ENCODE assay signal across 8 cellular contexts in genomic region chr4:56907489-56908205, GRCh38. TPM values are rescaled to one million over a fixed set of nuclear protein-coding genes. Genes with fewer than 3 reads are reported as not detected.
DNase-seq lines count a peak whose midpoint lies in the region; ATAC-seq and TF ChIP-seq lines count a peak whose summit lies in the region.

REST (plus strand) TSS chr4:56907900; CDS start chr4:56910639, 2,739 bp downstream.

- H3K36me3 Mint-ChIP-seq in T-helper 1 cell treated with Interleukin-12 subunit alpha and Interleukin-12 subunit beta and Interleukin-4 antibody, amounts not matched to agents 30 μg/mL and 1 μg/mL, for 36 hours (ENCODE audit: low read depth), result peaks cover 8% of the 10 kb centered on the region
- H3K36me3 Mint-ChIP-seq in progenitor cell of endocrine pancreas (ENCODE audit: insufficient read depth), result peaks cover 7% of the 10 kb centered on the region
- peaks cover 19% of the 10 kb centered on the region for H3K36me3 Mint-ChIP-seq in type B pancreatic cell

- peak; percentile 72 to 84 for TF ChIP-seq POLR2A in adrenal gland (IDR thresholded peaks at IDR 0.05)

- H3K27me3 Mint-ChIP-seq in T-helper 1 cell treated with Interleukin-12 subunit alpha and Interleukin-12 subunit beta and Interleukin-4 antibody, amounts not matched to agents 30 μg/mL and 1 μg/mL, for 36 hours (ENCODE audit: low read depth), result peaks cover 6% of the 10 kb centered on the region
- H3K27me3 Mint-ChIP-seq in progenitor cell of endocrine pancreas (peaks cover 21% of the 10 kb centered on the region), type B pancreatic cell (peaks cover 20% of the 10 kb centered on the region)

- TF ChIP-seq EP300 in Ishikawa (IDR thresholded peaks at IDR 0.05; ENCODE audit: borderline replicate concordance), result no peak

- TF ChIP-seq RAD21 in Ishikawa (IDR thresholded peaks at IDR 0.05; ENCODE audit: low read depth), result no peak

- H3K4me1 ChIP-seq in ES-I3 (ENCODE audit: insufficient read depth, low read length), result peaks cover 25% of the 10 kb centered on the region
- H3K4me1 ChIP-seq in adrenal gland (replicated peaks in 1 of 2), result peaks cover 0 to 26% of the 10 kb centered on the region in 2 donors

- H3K27me3 ChIP-seq in adrenal gland, result no peaks in the 10 kb centered on the region

- peak within 1 kb of the TSS; percentile 79 to 97 (median 92) for H3K27ac ChIP-seq in adrenal gland

- H3K4me3 Mint-ChIP-seq in T-helper 1 cell treated with Interleukin-12 subunit alpha and Interleukin-12 subunit beta and Interleukin-4 antibody, amounts not matched to agents 30 μg/mL and 1 μg/mL, for 36 hours, result peak within 1 kb of the TSS; percentile 91
- H3K4me3 Mint-ChIP-seq in progenitor cell of endocrine pancreas (ENCODE audit: low read depth) (peak within 1 kb of the TSS; percentile 93), type B pancreatic cell (peak within 1 kb of the TSS; percentile 91)

- H3K4me1 Mint-ChIP-seq in T-helper 1 cell treated with Interleukin-12 subunit alpha and Interleukin-12 subunit beta and Interleukin-4 antibody, amounts not matched to agents 30 μg/mL and 1 μg/mL, for 36 hours (ENCODE audit: low read depth), result peaks cover 28% of the 10 kb centered on the region
- peaks cover 30% of the 10 kb centered on the region for H3K4me1 Mint-ChIP-seq in progenitor cell of endocrine pancreas (ENCODE audit: low read depth)
- H3K4me1 Mint-ChIP-seq in type B pancreatic cell (ENCODE audit: unreplicated experiment), result peaks cover 33% of the 10 kb centered on the region

- DNase-seq in adrenal gland (peak; percentile 65 to 80 (median 73)), left cardiac atrium (peak; percentile 81), progenitor cell of endocrine pancreas (ENCODE audit: low spot score, unreplicated experiment) (peak; percentile 76), type B pancreatic cell (ENCODE audit: extremely low spot score, unreplicated experiment) (peak; percentile 89)

- peak within 1 kb of the TSS; percentile 87 for H3K27ac Mint-ChIP-seq in T-helper 1 cell treated with Interleukin-12 subunit alpha and Interleukin-12 subunit beta and Interleukin-4 antibody, amounts not matched to agents 30 μg/mL and 1 μg/mL, for 36 hours
- H3K27ac Mint-ChIP-seq in progenitor cell of endocrine pancreas (peak within 1 kb of the TSS; percentile 93), type B pancreatic cell (peak within 1 kb of the TSS; percentile 91)

- peak within 1 kb of the TSS; percentile 94 for H3K9ac ChIP-seq in ES-I3 (ENCODE audit: low read depth, low read length)

- no peaks in the 10 kb centered on the region for H3K9me3 Mint-ChIP-seq in T-helper 1 cell treated with Interleukin-12 subunit alpha and Interleukin-12 subunit beta and Interleukin-4 antibody, amounts not matched to agents 30 μg/mL and 1 μg/mL, for 36 hours
- H3K9me3 Mint-ChIP-seq in progenitor cell of endocrine pancreas (ENCODE audit: low read depth), result no peaks in the 10 kb centered on the region
- H3K9me3 Mint-ChIP-seq in type B pancreatic cell, result no peaks in the 10 kb centered on the region

- TF ChIP-seq CTCF in adrenal gland (IDR thresholded peaks at IDR 0.05) (peak in 1 of 6 experiments; percentile 1), progenitor cell of endocrine pancreas (IDR thresholded peaks at IDR 0.05; ENCODE audit: unreplicated experiment) (no peak), type B pancreatic cell (conservative IDR thresholded peaks at IDR 0.05) (no peak)

- peak within 1 kb of the TSS; percentile 60 to 96 (median 82) for H3K4me3 ChIP-seq in adrenal gland

- H3K36me3 ChIP-seq in ES-I3 (ENCODE audit: insufficient read depth, low read length), result no peaks in the 10 kb centered on the region
- H3K36me3 ChIP-seq in adrenal gland (replicated peaks in 1 of 2), result no peaks in the 10 kb centered on the region

- intact Hi-C loops in adrenal gland (cut with DNase I), result loop anchor here in 1 of 2 donors (5.0 kb wide), 1 partner anchor 70 kb away; the partner anchor contains the start of genes NOA1 and POLR2B
- intact Hi-C loops in left cardiac atrium (cut with DNase I), result loop anchor here in 1 of 2 donors (10.0 kb wide), 1 partner anchor 207 kb away; the partner anchor contains the start of gene IGFBP7

- H3K9me3 ChIP-seq in ES-I3 (ENCODE audit: control insufficient read depth, insufficient read depth, low read length) (no peaks in the 10 kb centered on the region), adrenal gland (replicated peaks in 1 of 3) (no peaks in the 10 kb centered on the region)

- ATAC-seq in GM21576 (IDR thresholded peaks at IDR 0.05; ENCODE audit: unreplicated experiment) (peak; percentile 45), left cardiac atrium (peak; percentile 83 to 85)

- WGBS in adrenal gland, 4 donors, result 0% methylated on average over 10 to 73 of the region's 74 CpGs

TF ChIP-seq in Ishikawa, 13 proteins besides CTCF, POLR2A, EP300 and RAD21:
- TF ChIP-seq TAF1 (IDR thresholded peaks at IDR 0.05; ENCODE audit: low read depth), result no peak
- no peak; the same call in 1 of the 2 replicates for TF ChIP-seq REST (IDR thresholded peaks at IDR 0.05; ENCODE audit: low read depth)
- TF ChIP-seq USF1 (IDR thresholded peaks at IDR 0.05), result no peak
- TF ChIP-seq CREB1 (IDR thresholded peaks at IDR 0.05; ENCODE audit: low read depth), result no peak
- 0 out of 2 replicates have a peak, but pooled peaks have one; percentile 29 for TF ChIP-seq TEAD4 (IDR thresholded peaks at IDR 0.05)
- TF ChIP-seq EGR1 (IDR thresholded peaks at IDR 0.05), result no peak
- TF ChIP-seq CEBPB (IDR thresholded peaks at IDR 0.05), result no peak
- TF ChIP-seq FOXM1 (IDR thresholded peaks at IDR 0.05; ENCODE audit: borderline replicate concordance, low read depth), result no peak
- TF ChIP-seq ZBTB7A (IDR thresholded peaks at IDR 0.05; ENCODE audit: low read depth), result no peak
- no peak for TF ChIP-seq NFIC (IDR thresholded peaks at IDR 0.05)
- no peak for TF ChIP-seq TCF12 (IDR thresholded peaks at IDR 0.05; ENCODE audit: low read depth)
- TF ChIP-seq MAX (IDR thresholded peaks at IDR 0.05), result peak; percentile 19; the same call in 1 of the 2 replicates
TF ChIP-seq in Ishikawa: peak in this region for 2.

RNA-seq across cellular contexts. Expression of gene REST, which starts in this region (rescaled TPM):
- 10 to 100 TPM; 19.8 to 42.3 (median 30.1) TPM for total RNA-seq in adrenal gland
- polyA plus RNA-seq in adrenal gland, result 10 to 100 TPM in 1 of 3 donors, 1 to 10 TPM in 2; 3.3 to 16.4 (median 6.4) TPM
- total RNA-seq in left cardiac atrium, result 10 to 100 TPM; 26.2 to 27.9 TPM
- total RNA-seq in progenitor cell of endocrine pancreas, result 92.0 and 95.7 TPM in 2 replicates
- 48.5 and 66.2 TPM in 2 replicates for total RNA-seq in type B pancreatic cell (ENCODE audit: low replicate concordance)

Comparison
In these comparisons a context has a peak if more than half of its experiments do, and no peak if none do; other contexts are left out.
1. Peak in every context shown above with its lines: DNase-seq, ATAC-seq, H3K4me3 ChIP-seq and H3K27ac ChIP-seq.